1 cellular context compared by ENCODE assay signal in genomic region chr7:101153969-101154692, GRCh38.
A peak's percentile ranks its signal among the peaks of the same experiment; 100 is the strongest.
TF ChIP-seq lines count a peak whose summit lies in the region.

Gene AP1S1, plus strand, starts transcription at chr7:101154476. Its CDS starts 39 bp downstream, at chr7:101154515.

TF ChIP-seq in H1, 55 proteins besides CTCF, POLR2A, EP300 and RAD21:
- TF ChIP-seq SIN3A (conservative IDR thresholded peaks at IDR 0.05 in 1 of 2, IDR thresholded peaks at IDR 0.05 in 1 of 2; ENCODE audit: low read depth in 1 of 2, low read length in 2 of 2) (peak; percentile 53 to 95; a peak in 2 of 4 replicates), RNF2 (IDR thresholded peaks at IDR 0.05; ENCODE audit: borderline replicate concordance, low read depth, low read length, missing control alignments, poor library complexity, severe bottlenecking) (peak; percentile 59), NRF1 (IDR thresholded peaks at IDR 0.05; ENCODE audit: low read depth, low read length) (peak; percentile 73), TCF12 (IDR thresholded peaks at IDR 0.05; ENCODE audit: low read depth, low read length) (no peak), EGR1 (IDR thresholded peaks at IDR 0.05; ENCODE audit: borderline replicate concordance, low read depth, low read length) (0 out of 2 replicates have a peak, but pooled peaks have one; percentile 4), E2F6 (IDR thresholded peaks at IDR 0.05) (peak; percentile 100), SP2 (IDR thresholded peaks at IDR 0.05; ENCODE audit: low read length) (no peak), SP4 (IDR thresholded peaks at IDR 0.05; ENCODE audit: low read length) (0 out of 2 replicates have a peak, but pooled peaks have one; percentile 72), ASH2L (IDR thresholded peaks at IDR 0.05; ENCODE audit: low read length) (peak; percentile 46), HDAC2 (IDR thresholded peaks at IDR 0.05; ENCODE audit: borderline replicate concordance in 1 of 2, low read depth in 2 of 2, low read length in 2 of 2) (peak; percentile 37 to 94; a peak in 3 of 4 replicates), CHD1 (IDR thresholded peaks at IDR 0.05; ENCODE audit: low read depth, low read length) (no peak), GTF2F1 (IDR thresholded peaks at IDR 0.05; ENCODE audit: borderline replicate concordance, low read depth, low read length) (no peak), CHD2 (IDR thresholded peaks at IDR 0.05; ENCODE audit: low read length) (peak; percentile 30), SRF (IDR thresholded peaks at IDR 0.05; ENCODE audit: low read depth, low read length) (no peak), CREB1 (IDR thresholded peaks at IDR 0.05) (0 out of 2 replicates have a peak, but pooled peaks have one; percentile 7), TAF1 (IDR thresholded peaks at IDR 0.05; ENCODE audit: low read depth, low read length) (0 out of 2 replicates have a peak, but pooled peaks have one; percentile 20), SAP30 (IDR thresholded peaks at IDR 0.05; ENCODE audit: insufficient read depth, insufficient replicate concordance, low read length) (no peak), HDAC6 (IDR thresholded peaks at IDR 0.05; ENCODE audit: low read depth, low read length) (no peak), ATF3 (IDR thresholded peaks at IDR 0.05; ENCODE audit: insufficient read depth, low read depth, low read length) (no peak), ZNF274 (IDR thresholded peaks at IDR 0.05; ENCODE audit: borderline replicate concordance, extremely low read depth, low read length) (no peak), SP1 (IDR thresholded peaks at IDR 0.05; ENCODE audit: low read depth, low read length) (no peak; the same call in 1 of the 2 replicates)
- TF ChIP-seq, protein P1, sequence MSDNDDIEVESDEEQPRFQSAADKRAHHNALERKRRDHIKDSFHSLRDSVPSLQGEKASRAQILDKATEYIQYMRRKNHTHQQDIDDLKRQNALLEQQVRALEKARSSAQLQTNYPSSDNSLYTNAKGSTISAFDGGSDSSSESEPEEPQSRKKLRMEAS (IDR thresholded peaks at IDR 0.05) = peak; percentile 100
